11 cellular contexts compared by ENCODE assay signal in genomic region chr6:2793491-2794151, GRCh38. TPM values are rescaled to one million over a fixed set of nuclear protein-coding genes. Genes with fewer than 3 reads are reported as not detected.
DNase-seq lines count a peak whose midpoint lies in the region; ATAC-seq and TF ChIP-seq lines count a peak whose summit lies in the region.
"Had no signal": no experiment of that assay in that cellular context is flagged by ENCODE, and none has a peak within 500 bp of the region (broad histone marks: within the 10 kb centered on the region; RNA-seq: fewer than 3 reads in every experiment).

No MANE protein-coding gene starts in this region.

- TF ChIP-seq CTCF in A673 (conservative IDR thresholded peaks at IDR 0.05; ENCODE audit: low read depth, low read length) (no peak), HL-60 (IDR thresholded peaks at IDR 0.05; ENCODE audit: insufficient read depth, low read length) (no peak)

- H3K36me3 Mint-ChIP-seq in activated T-helper 2 cell treated with anti-CD3 and anti-CD28 coated beads, Interferon-gamma antibody, Interleukin-2, Interleukin-4, amounts not matched to agents 10 μg/mL and 5 μg/mL and 100 μg/mL, durations not matched to agents 14 hours and 24 hours and 36 hours (ENCODE audit: low read depth) = peaks cover 3% of the 10 kb centered on the region

- CTCF ChIA-PET in A673 (lab: Charles Lee) = no interaction called here

- H3K4me3 ChIP-seq in A673 (ENCODE audit: low read depth, low read length, poor library complexity, severe bottlenecking) (no peak overlapping the region), HL-60 (replicated peaks; ENCODE audit: insufficient read depth, low read length) (no peak overlapping the region)

- H3K27me3 Mint-ChIP-seq in activated T-helper 2 cell treated with anti-CD3 and anti-CD28 coated beads, Interferon-gamma antibody, Interleukin-2, Interleukin-4, amounts not matched to agents 10 μg/mL and 5 μg/mL and 100 μg/mL, durations not matched to agents 14 hours and 24 hours and 36 hours (ENCODE audit: low read depth) = no peaks in the 10 kb centered on the region

- H3K27me3 ChIP-seq in A673 (replicated peaks; ENCODE audit: insufficient read depth, low read depth, low read length, poor library complexity) (no peaks in the 10 kb centered on the region), HL-60 (ENCODE audit: insufficient read depth, poor library complexity, severe bottlenecking) (no peaks in the 10 kb centered on the region)

- intact Hi-C loops in A673 (cut with micrococcal nuclease; ENCODE audit: unreplicated experiment) = loop anchor here (2.0 to 5.0 kb wide), 3 partner anchors 53 to 194 kb away; no protein-coding TSS in a partner anchor
- intact Hi-C loops in activated T-helper 2 cell treated with anti-CD3 and anti-CD28 coated beads, Interferon-gamma antibody, Interleukin-2, Interleukin-4, amounts not matched to agents 10 μg/mL and 5 μg/mL and 100 μg/mL, durations not matched to agents 14 hours and 24 hours and 36 hours (cut with micrococcal nuclease) = loop anchor here (5.0 kb wide), 1 partner anchor 269 kb away; no protein-coding TSS in a partner anchor

- peak overlapping the region; percentile 64 for H3K27ac ChIP-seq in A673 (ENCODE audit: low read depth, low read length, poor library complexity, severe bottlenecking)
- H3K27ac ChIP-seq in HL-60 (replicated peaks) = peak overlapping the region; percentile 98

- H3K9me3 Mint-ChIP-seq in activated T-helper 2 cell treated with anti-CD3 and anti-CD28 coated beads, Interferon-gamma antibody, Interleukin-2, Interleukin-4, amounts not matched to agents 10 μg/mL and 5 μg/mL and 100 μg/mL, durations not matched to agents 14 hours and 24 hours and 36 hours = no peaks in the 10 kb centered on the region

- no peaks in the 10 kb centered on the region for H3K9me3 ChIP-seq in A673 (ENCODE audit: low read depth, low read length, poor library complexity, severe bottlenecking)

- no peaks in the 10 kb centered on the region for H3K36me3 ChIP-seq in A673 (ENCODE audit: insufficient read depth, low read length, poor library complexity, severe bottlenecking)

- DNase-seq in A673 (ENCODE audit: low spot score) (peak; percentile 45), HL-60 (ENCODE audit: low read depth in 1 of 2, low spot score in 1 of 2) (peak; percentile 84 to 98), left kidney (ENCODE audit: low read depth, low spot score) (peak; percentile 61), NCI-H1436 treated with DMSO at 0.1 percent for 48 hours (lab: John Stamatoyannopoulos, UW) (no peak)
- DNase-seq in activated T-helper 2 cell treated with anti-CD3 and anti-CD28 coated beads, Interferon-gamma antibody, Interleukin-2, Interleukin-4, amounts not matched to agents 10 μg/mL and 5 μg/mL and 100 μg/mL, durations not matched to agents 14 hours and 24 hours and 36 hours (ENCODE audit: low spot score) = peak; percentile 29
- DNase-seq: activated CD8-positive, alpha-beta memory T cell treated with anti-CD3 and anti-CD28 coated beads for 24 hours; DND-41; NCI-H1694 treated with DMSO at 0.1 percent for 48 hours had no signal

- H3K4me3 Mint-ChIP-seq in activated T-helper 2 cell treated with anti-CD3 and anti-CD28 coated beads, Interferon-gamma antibody, Interleukin-2, Interleukin-4, amounts not matched to agents 10 μg/mL and 5 μg/mL and 100 μg/mL, durations not matched to agents 14 hours and 24 hours and 36 hours (ENCODE audit: low read depth) = peak overlapping the region; percentile 11

- H3K4me1 ChIP-seq in A673 (ENCODE audit: insufficient read depth, low read length, poor library complexity, severe bottlenecking) = peaks cover 25% of the 10 kb centered on the region

- peaks cover 59% of the 10 kb centered on the region for H3K4me1 Mint-ChIP-seq in activated T-helper 2 cell treated with anti-CD3 and anti-CD28 coated beads, Interferon-gamma antibody, Interleukin-2, Interleukin-4, amounts not matched to agents 10 μg/mL and 5 μg/mL and 100 μg/mL, durations not matched to agents 14 hours and 24 hours and 36 hours (ENCODE audit: low read depth)

- POLR2A ChIA-PET in A673 (lab: Charles Lee; ENCODE audit: low non-redundant PET) = no interaction called here

- peak overlapping the region; percentile 93 for H3K27ac Mint-ChIP-seq in activated T-helper 2 cell treated with anti-CD3 and anti-CD28 coated beads, Interferon-gamma antibody, Interleukin-2, Interleukin-4, amounts not matched to agents 10 μg/mL and 5 μg/mL and 100 μg/mL, durations not matched to agents 14 hours and 24 hours and 36 hours

- BruUV-seq in A673 (replicated peaks; lab: Mats Ljungman, UMichigan) = no TSS peak

- ATAC-seq in HG03135 (IDR thresholded peaks at IDR 0.05; ENCODE audit: unreplicated experiment) = no peak
- ATAC-seq in HG02970 (IDR thresholded peaks at IDR 0.05; ENCODE audit: low FRiP score, unreplicated experiment) = no peak
- ATAC-seq in GM21381 (IDR thresholded peaks at IDR 0.05; ENCODE audit: unreplicated experiment) = no peak

RNA-seq across cellular contexts. Expression of gene WRNIP1, which starts 28.4 kb away (rescaled TPM):
- total RNA-seq in A673 (2021) = 48.9 and 49.3 TPM in 2 replicates
- 47.2 and 47.8 TPM in 2 replicates for total RNA-seq in activated T-helper 2 cell treated with anti-CD3 and anti-CD28 coated beads, Interferon-gamma antibody, Interleukin-2, Interleukin-4, amounts not matched to agents 10 μg/mL and 5 μg/mL and 100 μg/mL, durations not matched to agents 14 hours and 24 hours and 36 hours

RNA-seq across cellular contexts. Expression of gene MYLK4, which starts 42.9 kb away (rescaled TPM):
- total RNA-seq in A673 (2021) = 0.13 and 0.39 TPM in 2 replicates
- total RNA-seq in activated T-helper 2 cell treated with anti-CD3 and anti-CD28 coated beads, Interferon-gamma antibody, Interleukin-2, Interleukin-4, amounts not matched to agents 10 μg/mL and 5 μg/mL and 100 μg/mL, durations not matched to agents 14 hours and 24 hours and 36 hours = 0.21 and 0.23 TPM in 2 replicates

RNA-seq across cellular contexts. Expression of gene SERPINB1, which starts 48.0 kb away (rescaled TPM):
- total RNA-seq in A673 (2021) = 1.3 and 1.9 TPM in 2 replicates
- total RNA-seq in activated T-helper 2 cell treated with anti-CD3 and anti-CD28 coated beads, Interferon-gamma antibody, Interleukin-2, Interleukin-4, amounts not matched to agents 10 μg/mL and 5 μg/mL and 100 μg/mL, durations not matched to agents 14 hours and 24 hours and 36 hours = 102 and 103 TPM in 2 replicates

Comparison
In these comparisons a context has a peak if more than half of its experiments do, and no peak if none do; other contexts are left out.
1. RNA of gene SERPINB1, which starts 48.0 kb away (total RNA-seq): 102 to 103 TPM in activated T-helper 2 cell treated with anti-CD3 and anti-CD28 coated beads, Interferon-gamma antibody, Interleukin-2, Interleukin-4, amounts not matched to agents 10 μg/mL and 5 μg/mL and 100 μg/mL, durations not matched to agents 14 hours and 24 hours and 36 hours; 1.3 to 1.9 TPM in A673; every median in the first group is over 10 times any median in the second.